In genomic region chr3:117298273-117298672, GRCh38 we compare ENCODE assay signal across 29 cellular contexts.
"Had no signal": no experiment of that assay in that cellular context is flagged by ENCODE, and none has a peak within 500 bp of the region (broad histone marks: within the 10 kb centered on the region; RNA-seq: fewer than 3 reads in every experiment).

No MANE protein-coding gene starts in this region.

- H3K36me3 Mint-ChIP-seq: stimulated activated effector memory CD8-positive, alpha-beta T cell treated with anti-CD3 and anti-CD28 coated beads, Interleukin-12 subunit alpha, Interleukin-12 subunit beta, amount 100 ng/mL, for 72 hours; stimulated activated memory B cell treated with anti-CD40 and anti-IgM and Interleukin-4, amounts not matched to agents 10 μg/mL and 1 μg/mL and 100 μg/mL, for 72 hours; stimulated activated naive B cell treated with anti-CD40 and anti-IgM and Interleukin-4, amounts not matched to agents 10 μg/mL and 1 μg/mL and 100 μg/mL, for 72 hours; type B pancreatic cell had no signal

- H3K9me3 ChIP-seq: stomach, suprapubic skin, testis, thoracic aorta, thyroid gland, tibial artery, tibial nerve, transverse colon, upper lobe of left lung, upper lobe of right lung, uterus, vagina had no signal

- H3K4me1 ChIP-seq: stomach, suprapubic skin, testis, thyroid gland, tibial artery, transverse colon, upper lobe of left lung, upper lobe of right lung, uterus, vagina had no signal

- H3K4me3 ChIP-seq: stomach, suprapubic skin, testis, thoracic aorta, thyroid gland, tibial artery, tibial nerve, transverse colon, upper lobe of left lung, upper lobe of right lung, uterus, vagina had no signal

- H3K4me1 Mint-ChIP-seq: stimulated activated effector memory CD8-positive, alpha-beta T cell treated with anti-CD3 and anti-CD28 coated beads, Interleukin-12 subunit alpha, Interleukin-12 subunit beta, amount 100 ng/mL, for 72 hours; stimulated activated memory B cell treated with anti-CD40 and anti-IgM and Interleukin-4, amounts not matched to agents 10 μg/mL and 1 μg/mL and 100 μg/mL, for 72 hours; stimulated activated naive B cell treated with anti-CD40 and anti-IgM and Interleukin-4, amounts not matched to agents 10 μg/mL and 1 μg/mL and 100 μg/mL, for 72 hours; stimulated activated naive CD8-positive, alpha-beta T cell treated with anti-CD3 and anti-CD28 coated beads, Interleukin-15, amount 100 ng/mL, for 72 hours had no signal

- H3K27me3 ChIP-seq: stomach, suprapubic skin, testis, thyroid gland, tibial artery, tibial nerve, transverse colon, upper lobe of left lung, upper lobe of right lung, uterus, vagina had no signal

- H3K36me3 ChIP-seq: stomach, suprapubic skin, thoracic aorta, thyroid gland, tibial artery, tibial nerve, transverse colon, upper lobe of left lung, upper lobe of right lung, uterus, vagina had no signal

- H3K27me3 Mint-ChIP-seq: stimulated activated memory B cell treated with anti-CD40 and anti-IgM and Interleukin-4, amounts not matched to agents 10 μg/mL and 1 μg/mL and 100 μg/mL, for 72 hours; stimulated activated naive B cell treated with anti-CD40 and anti-IgM and Interleukin-4, amounts not matched to agents 10 μg/mL and 1 μg/mL and 100 μg/mL, for 72 hours; stimulated activated naive CD8-positive, alpha-beta T cell treated with anti-CD3 and anti-CD28 coated beads, Interleukin-15, amount 100 ng/mL, for 72 hours; stimulated activated naive CD8-positive, alpha-beta T cell treated with anti-CD3 and anti-CD28 coated beads, Interleukin-15, Interleukin-2, amounts not matched to agents 100 ng/mL and 50 ng/mL, for 24 hours; type B pancreatic cell had no signal

- H3K27ac ChIP-seq: stomach, suprapubic skin, testis, thoracic aorta, thyroid gland, tibial artery, tibial nerve, transverse colon, upper lobe of left lung, upper lobe of right lung, uterus, vagina had no signal

- H3K4me3 Mint-ChIP-seq: stimulated activated effector memory CD8-positive, alpha-beta T cell treated with anti-CD3 and anti-CD28 coated beads, Interleukin-12 subunit alpha, Interleukin-12 subunit beta, amount 100 ng/mL, for 72 hours; stimulated activated memory B cell treated with anti-CD40 and anti-IgM and Interleukin-4, amounts not matched to agents 10 μg/mL and 1 μg/mL and 100 μg/mL, for 72 hours; stimulated activated naive B cell treated with anti-CD40 and anti-IgM and Interleukin-4, amounts not matched to agents 10 μg/mL and 1 μg/mL and 100 μg/mL, for 72 hours; stimulated activated naive CD8-positive, alpha-beta T cell treated with anti-CD3 and anti-CD28 coated beads, Interleukin-15, amount 100 ng/mL, for 72 hours; stimulated activated naive CD8-positive, alpha-beta T cell treated with anti-CD3 and anti-CD28 coated beads, Interleukin-15, Interleukin-2, amounts not matched to agents 100 ng/mL and 50 ng/mL, for 24 hours; type B pancreatic cell had no signal

- H3K27ac Mint-ChIP-seq: stimulated activated effector memory CD8-positive, alpha-beta T cell treated with anti-CD3 and anti-CD28 coated beads, Interleukin-12 subunit alpha, Interleukin-12 subunit beta, amount 100 ng/mL, for 72 hours; stimulated activated memory B cell treated with anti-CD40 and anti-IgM and Interleukin-4, amounts not matched to agents 10 μg/mL and 1 μg/mL and 100 μg/mL, for 72 hours; stimulated activated naive B cell treated with anti-CD40 and anti-IgM and Interleukin-4, amounts not matched to agents 10 μg/mL and 1 μg/mL and 100 μg/mL, for 72 hours; stimulated activated naive CD8-positive, alpha-beta T cell treated with anti-CD3 and anti-CD28 coated beads, Interleukin-15, amount 100 ng/mL, for 72 hours; stimulated activated naive CD8-positive, alpha-beta T cell treated with anti-CD3 and anti-CD28 coated beads, Interleukin-15, Interleukin-2, amounts not matched to agents 100 ng/mL and 50 ng/mL, for 24 hours; type B pancreatic cell had no signal

- DNase-seq: stimulated activated CD4-positive, alpha-beta T cell treated with anti-CD3 and anti-CD28 coated beads, Interleukin-2, amount 100 ng/mL, for 48 hours; stimulated activated CD4-positive, alpha-beta T cell treated with anti-CD3 and anti-CD28 coated beads, Interleukin-4, amount 100 ng/mL, for 1 hour; stimulated activated CD4-positive, alpha-beta T cell treated with anti-CD3 and anti-CD28 coated beads, Interleukin-4, amount 100 ng/mL, for 24 hours; stimulated activated CD4-positive, alpha-beta T cell treated with anti-CD3 and anti-CD28 coated beads, Interleukin-4, amount 100 ng/mL, for 4 hours; stimulated activated CD8-positive, alpha-beta memory T cell treated with anti-CD3 and anti-CD28 coated beads, Interleukin-4, amount 100 ng/mL, for 48 hours; stimulated activated naive B cell treated with anti-CD40 and anti-IgM and Interleukin-4, amounts not matched to agents 10 μg/mL and 1 μg/mL and 100 μg/mL, for 72 hours; stimulated activated naive CD4-positive, alpha-beta T cell; stimulated activated naive CD4-positive, alpha-beta T cell treated with Interleukin-2 at 50 U/mL for 16 hours; stimulated activated naive CD8-positive, alpha-beta T cell treated with anti-CD3 and anti-CD28 coated beads, Interleukin-15, amount 100 ng/mL, for 72 hours; stimulated activated naive CD8-positive, alpha-beta T cell treated with anti-CD3 and anti-CD28 coated beads, Interleukin-15, Interleukin-2, amounts not matched to agents 100 U/mL and 50 U/mL, for 24 hours; stomach; substantia nigra; testis; thyroid gland; tibial artery; transverse colon; trophoblast cell; upper lobe of left lung; upper lobe of right lung; uterus had no signal

- H3K9me3 Mint-ChIP-seq: stimulated activated memory B cell treated with anti-CD40 and anti-IgM and Interleukin-4, amounts not matched to agents 10 μg/mL and 1 μg/mL and 100 μg/mL, for 72 hours; stimulated activated naive B cell treated with anti-CD40 and anti-IgM and Interleukin-4, amounts not matched to agents 10 μg/mL and 1 μg/mL and 100 μg/mL, for 72 hours; type B pancreatic cell had no signal

- FAIRE-seq: urothelium cell line had no signal
